20 cellular contexts compared by ENCODE assay signal in genomic region chr14:101185081-101185835, GRCh38.
DNase-seq lines count a peak whose midpoint lies in the region; ATAC-seq and TF ChIP-seq lines count a peak whose summit lies in the region.
"Had no signal": no experiment of that assay in that cellular context is flagged by ENCODE, and none has a peak within 500 bp of the region (broad histone marks: within the 10 kb centered on the region; RNA-seq: fewer than 3 reads in every experiment).

No MANE protein-coding gene starts in this region.

- TF ChIP-seq CTCF in esophagus muscularis mucosa (IDR thresholded peaks at IDR 0.05) (no peak), upper lobe of right lung (IDR thresholded peaks at IDR 0.05) (no peak), GM13976 (IDR thresholded peaks at IDR 0.05; ENCODE audit: borderline replicate concordance, control extremely low read depth, extremely low read depth, insufficient read depth, missing control alignments) (no peak)

- peak overlapping the region; percentile 70 for H2AK5ac ChIP-seq in neuronal stem cell (ENCODE audit: low read depth, low read length)

- peaks cover 0 to 6% (median 0%) of the 10 kb centered on the region in 4 donors for H3K27me3 ChIP-seq in esophagus muscularis mucosa
- no peaks in the 10 kb centered on the region for H3K27me3 ChIP-seq in neuronal stem cell (ENCODE audit: control insufficient read depth in 3 of 3, insufficient read depth in 3 of 3, low read depth in 1 of 3, low read length in 3 of 3)
- H3K27me3 ChIP-seq in upper lobe of right lung = no peaks in the 10 kb centered on the region

- H3K4me3 Mint-ChIP-seq in activated T-cell treated with anti-CD3 and anti-CD28 coated beads, Interleukin-2, amount 50 U/mL, for 24 hours = no peak overlapping the region
- H3K4me3 Mint-ChIP-seq: CD4-positive, alpha-beta T cell had no signal

- H2BK5ac ChIP-seq in neuronal stem cell (ENCODE audit: low read length) = peak overlapping the region; percentile 49

- H2BK15ac ChIP-seq in neuronal stem cell (ENCODE audit: low read length) = peak overlapping the region; percentile 73

- no peak for ATAC-seq in upper lobe of right lung
- ATAC-seq in HG02884 (IDR thresholded peaks at IDR 0.05; ENCODE audit: unreplicated experiment) = no peak
- no peak for ATAC-seq in HG03442 (IDR thresholded peaks at IDR 0.05; ENCODE audit: unreplicated experiment)
- ATAC-seq: A549 had no signal

- no peak overlapping the region for H3K4me2 ChIP-seq in neuronal stem cell (ENCODE audit: insufficient read depth, low read length, poor library complexity, severe bottlenecking)
- H3K4me2 ChIP-seq: A549, PC-9 had no signal

- peak overlapping the region; percentile 42 for H2AFZ ChIP-seq in neuronal stem cell (ENCODE audit: low read length)
- H2AFZ ChIP-seq: GM23248, PC-9 had no signal

- H3K36me3 ChIP-seq in esophagus muscularis mucosa (no peaks in the 10 kb centered on the region), neuronal stem cell (replicated peaks in 1 of 2; ENCODE audit: control insufficient read depth in 2 of 2, insufficient read depth in 2 of 2, low read length in 2 of 2) (no peaks in the 10 kb centered on the region), upper lobe of right lung (no peaks in the 10 kb centered on the region)

- H3K27me3 Mint-ChIP-seq in activated T-cell treated with anti-CD3 and anti-CD28 coated beads, Interleukin-2, amount 50 U/mL, for 24 hours = peaks cover 2% of the 10 kb centered on the region

- H3K4me1 ChIP-seq in esophagus muscularis mucosa (no peaks in the 10 kb centered on the region), neuronal stem cell (ENCODE audit: control insufficient read depth in 2 of 2, insufficient read depth in 1 of 2, low read depth in 1 of 2, low read length in 2 of 2) (peaks cover 20 to 23% of the 10 kb centered on the region in 2 donors), upper lobe of right lung (no peaks in the 10 kb centered on the region)
- H3K4me1 ChIP-seq: A549 had no signal

- H3K79me1 ChIP-seq in neuronal stem cell (ENCODE audit: low read depth, low read length) = no peaks in the 10 kb centered on the region

- H3K9me3 ChIP-seq in esophagus muscularis mucosa = peaks cover 0 to 15% (median 7%) of the 10 kb centered on the region in 4 donors
- H3K9me3 ChIP-seq in neuronal stem cell (replicated peaks in 1 of 2; ENCODE audit: control insufficient read depth in 2 of 2, insufficient read depth in 1 of 2, low read depth in 1 of 2, low read length in 2 of 2) = peaks cover 4 to 7% of the 10 kb centered on the region in 2 donors
- no peaks in the 10 kb centered on the region for H3K9me3 ChIP-seq in upper lobe of right lung

- H3K4me3 ChIP-seq in esophagus muscularis mucosa (no peak overlapping the region), neuronal stem cell (ENCODE audit: low read length in 2 of 2) (no peak overlapping the region), upper lobe of right lung (no peak overlapping the region)
- H3K4me3 ChIP-seq: A549, GM23248, PC-9 had no signal

- no peak overlapping the region for H4K8ac ChIP-seq in neuronal stem cell (ENCODE audit: low read depth, low read length)

- H3K14ac ChIP-seq in neuronal stem cell (ENCODE audit: low read length) = no peak overlapping the region

- no peak overlapping the region for H3K27ac ChIP-seq in esophagus muscularis mucosa (replicated peaks in 1 of 4)
- no peak overlapping the region for H3K27ac ChIP-seq in neuronal stem cell (replicated peaks; ENCODE audit: low read length)
- H3K27ac ChIP-seq in upper lobe of right lung = no peak overlapping the region
- H3K27ac ChIP-seq: A549, GM23248, PC-9 had no signal

- no peak for TF ChIP-seq EP300 in esophagus muscularis mucosa (IDR thresholded peaks at IDR 0.05)

- no peak overlapping the region for H4K91ac ChIP-seq in neuronal stem cell (ENCODE audit: low read depth, low read length, poor library complexity)

- peak overlapping the region; percentile 62 for H3K18ac ChIP-seq in neuronal stem cell (ENCODE audit: low read length)

- H3K4me1 Mint-ChIP-seq in activated T-cell treated with anti-CD3 and anti-CD28 coated beads, Interleukin-2, amount 50 U/mL, for 24 hours (ENCODE audit: low read depth) = no peaks in the 10 kb centered on the region

- WGBS in esophagus muscularis mucosa = 84% methylated on average over 13 of the region's 15 CpGs
- WGBS in neuronal stem cell (ENCODE audit: extremely low coverage in 2 of 2, insufficient read length in 2 of 2, insufficient replicate concordance in 1 of 2), 2 donors = no CpG with 5 or more reads among the region's 15 CpGs

- H2BK12ac ChIP-seq in neuronal stem cell (ENCODE audit: low read length) = no peak overlapping the region

- H3K23ac ChIP-seq in neuronal stem cell (ENCODE audit: low read depth, low read length, poor library complexity) = no peak overlapping the region

- DNase-seq in activated T-cell treated with anti-CD3 and anti-CD28 coated beads, Interleukin-2, amount 50 U/mL, for 24 hours = peak; percentile 13
- DNase-seq in activated T-cell treated with anti-CD3 and anti-CD28 coated beads for 4 hours (no peak), esophagus muscularis mucosa (ENCODE audit: extremely low spot score) (peak; percentile 75), neuronal stem cell (ENCODE audit: low spot score) (no peak), upper lobe of right lung (peak; percentile 38), GM13976 (ENCODE audit: low spot score) (no peak)
- DNase-seq: AML-193; CD4-positive, alpha-beta T cell; DMS79; GM23248; Karpas-422; MM.1S; NCI-H1105 treated with DMSO at 0.1 percent for 48 hours; NCI-H187 treated with DMSO at 0.1 percent for 48 hours; NCI-H2171 treated with DMSO at 0.1 percent for 48 hours; NCI-H774; PC-9 had no signal

- no peak overlapping the region for H3K4ac ChIP-seq in neuronal stem cell (ENCODE audit: low read length)

- in situ Hi-C loops in GM13976 (cut with MboI; ENCODE audit: low sequenced_read_pairs, unreplicated experiment) = no loop called here

- no peak overlapping the region for H3K9ac ChIP-seq in neuronal stem cell (ENCODE audit: low read depth, low read length, poor library complexity)
- H3K9ac ChIP-seq: GM23248 had no signal

- no peaks in the 10 kb centered on the region for H3K36me3 Mint-ChIP-seq in activated T-cell treated with anti-CD3 and anti-CD28 coated beads, Interleukin-2, amount 50 U/mL, for 24 hours (ENCODE audit: low read depth)

- intact Hi-C loops in esophagus muscularis mucosa (cut with DNase I) = no loop called here
- intact Hi-C loops in upper lobe of right lung (cut with DNase I) = no loop called here

- TF ChIP-seq POLR2A in esophagus muscularis mucosa (IDR thresholded peaks at IDR 0.05; ENCODE audit: low read depth) = no peak

- no peaks in the 10 kb centered on the region for H3K9me3 Mint-ChIP-seq in activated T-cell treated with anti-CD3 and anti-CD28 coated beads, Interleukin-2, amount 50 U/mL, for 24 hours

- peak overlapping the region; percentile 26 for H2BK120ac ChIP-seq in neuronal stem cell (ENCODE audit: low read depth, low read length)

- no peak overlapping the region for H3K27ac Mint-ChIP-seq in activated T-cell treated with anti-CD3 and anti-CD28 coated beads, Interleukin-2, amount 50 U/mL, for 24 hours
- H3K27ac Mint-ChIP-seq: CD4-positive, alpha-beta T cell had no signal

Comparison
In these comparisons a context has a peak if more than half of its experiments do, and no peak if none do; other contexts are left out.
1. DNase-seq: peak in activated T-cell treated with anti-CD3 and anti-CD28 coated beads, Interleukin-2, amount 50 U/mL, for 24 hours (single experiment), esophagus muscularis mucosa (single experiment) and upper lobe of right lung (single experiment); none in activated T-cell treated with anti-CD3 and anti-CD28 coated beads for 4 hours (single experiment), neuronal stem cell (single experiment) and GM13976 (single experiment).